In genomic region chr6:24971067-24971466, GRCh38 we compare ENCODE assay signal across 17 cellular contexts. TPM values are rescaled to one million over a fixed set of nuclear protein-coding genes. Genes with fewer than 3 reads are reported as not detected.
DNase-seq lines count a peak whose midpoint lies in the region; ATAC-seq lines count a peak whose summit lies in the region.
"Had no signal": no experiment of that assay in that cellular context is flagged by ENCODE, and none has a peak within 500 bp of the region (broad histone marks: within the 10 kb centered on the region; RNA-seq: fewer than 3 reads in every experiment).

No MANE protein-coding gene starts in this region.

- ATAC-seq in T-helper 17 cell (no peak), left lobe of liver (peak; percentile 64)

- no peaks in the 10 kb centered on the region for H3K27me3 Mint-ChIP-seq in T-helper 17 cell
- H3K27me3 Mint-ChIP-seq: CD4-positive, alpha-beta T cell had no signal

- DNase-seq in NOMO-1 treated with DMSO at 0.1 percent for 48 hours (lab: John Stamatoyannopoulos, UW; ENCODE audit: unreplicated experiment): peak; percentile 7
- no peak for DNase-seq in NOMO-1 treated with dmso at 0.1 percent for 144 hours (lab: John Stamatoyannopoulos, UW; ENCODE audit: unreplicated experiment)
- no peak for DNase-seq in T-helper 17 cell
- no peak for DNase-seq in left lobe of liver (ENCODE audit: low spot score)
- no peak for DNase-seq in SKM-1 (lab: John Stamatoyannopoulos, UW; ENCODE audit: unreplicated experiment)
- DNase-seq in occipital lobe (lab: John Stamatoyannopoulos, UW): no peak
- DNase-seq in AG20443 (ENCODE audit: low spot score): no peak
- DNase-seq: AML-193; CD4-positive, alpha-beta T cell; COR-L47; DND-41; GDM1; GM23248; H7; IMR-90; KBM-7 had no signal

- peaks cover 47% of the 10 kb centered on the region for H3K4me1 Mint-ChIP-seq in T-helper 17 cell

- H3K9me3 ChIP-seq in T-helper 17 cell (ENCODE audit: control insufficient read depth, low read length, poor library complexity, severe bottlenecking): no peaks in the 10 kb centered on the region
- H3K9me3 ChIP-seq: BLaER1 treated with 17β-estradiol and CSF1 and Interleukin-3, amounts not matched to agents 10 nM and 100 nM had no signal

- peak overlapping the region; percentile 39 for H3K27ac Mint-ChIP-seq in T-helper 17 cell
- H3K27ac Mint-ChIP-seq: CD4-positive, alpha-beta T cell had no signal

- peaks cover 16% of the 10 kb centered on the region for H3K36me3 Mint-ChIP-seq in T-helper 17 cell (ENCODE audit: low read depth)

- H3K4me3 Mint-ChIP-seq in T-helper 17 cell: no peak overlapping the region
- H3K4me3 Mint-ChIP-seq: CD4-positive, alpha-beta T cell had no signal

RNA-seq across cellular contexts. Expression of gene RIPOR2, which starts 35.3 kb away (rescaled TPM):
- 100 to 1,000 TPM; 296 to 364 TPM for total RNA-seq in T-helper 17 cell
- total RNA-seq in left lobe of liver: 3.0 TPM
- 17.8 TPM for total RNA-seq in occipital lobe

Comparison
In these comparisons a context has a peak if more than half of its experiments do, and no peak if none do; other contexts are left out.
1. RNA of gene RIPOR2, which starts 35.3 kb away (total RNA-seq): 296 to 364 TPM in T-helper 17 cell; 17.8 TPM in occipital lobe (single experiment) and 3.0 TPM in left lobe of liver (single experiment); every median in the first group is over 10 times any median in the second.